Comparison of ENCODE assay signal across 23 cellular contexts in the genomic region with DNA sequence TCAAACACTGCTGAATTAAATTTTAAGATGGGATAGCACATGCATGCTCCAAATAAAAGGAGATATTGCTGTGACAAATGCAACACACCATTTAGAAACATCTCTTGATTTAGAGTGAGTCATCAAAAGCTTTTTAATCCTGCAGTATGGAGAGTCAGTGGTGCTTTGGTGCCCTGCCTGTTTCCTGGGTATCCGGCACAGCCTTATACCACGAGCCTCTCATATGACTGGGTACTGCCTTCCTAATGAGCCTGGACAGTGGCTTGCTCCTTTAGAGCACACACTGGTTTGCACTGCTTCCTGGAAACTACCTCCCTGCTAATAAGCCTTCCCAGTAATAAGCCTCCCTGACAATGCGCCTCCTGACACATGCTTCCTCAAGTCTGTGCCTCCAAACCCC.
A peak's percentile ranks its signal among the peaks of the same experiment; 100 is the strongest.
DNase-seq lines count a peak whose midpoint lies in the region; ATAC-seq and TF ChIP-seq lines count a peak whose summit lies in the region.
"Had no signal": no experiment of that assay in that cellular context is flagged by ENCODE, and none has a peak within 500 bp of the region (broad histone marks: within the 10 kb centered on the region; RNA-seq: fewer than 3 reads in every experiment).

No MANE protein-coding gene starts in this region.

- H3K36me3 ChIP-seq in neural progenitor cell (no peaks in the 10 kb centered on the region), psoas muscle (ENCODE audit: insufficient read depth in 1 of 2, low read depth in 1 of 2) (no peaks in the 10 kb centered on the region)
- H3K36me3 ChIP-seq: HAP-1, right atrium auricular region, thoracic aorta had no signal

- H3K4me3 ChIP-seq in neural progenitor cell (no peak overlapping the region), psoas muscle (no peak overlapping the region)
- H3K4me3 ChIP-seq: HAP-1, hepatocyte, right atrium auricular region, thoracic aorta had no signal

- peaks cover 5% of the 10 kb centered on the region for H3K36me3 Mint-ChIP-seq in stimulated activated memory B cell treated with anti-CD40 and anti-IgM and Interleukin-4, amounts not matched to agents 10 μg/mL and 1 μg/mL and 100 μg/mL, for 72 hours
- H3K36me3 Mint-ChIP-seq in neural progenitor cell: no peaks in the 10 kb centered on the region
- H3K36me3 Mint-ChIP-seq: activated naive CD4-positive, alpha-beta T cell treated with anti-CD3 and anti-CD28 coated beads, Interleukin-2, amount 50 U/mL, for 72 hours; CD8-positive, alpha-beta memory T cell; naive thymus-derived CD4-positive, alpha-beta T cell; WTC11 had no signal

- intact Hi-C loops in Right ventricle myocardium inferior (cut with DNase I) (no loop called here), psoas muscle (cut with DNase I) (no loop called here)

- H3K27ac Mint-ChIP-seq in stimulated activated memory B cell treated with anti-CD40 and anti-IgM and Interleukin-4, amounts not matched to agents 10 μg/mL and 1 μg/mL and 100 μg/mL, for 72 hours: peak overlapping the region; percentile 89
- H3K27ac Mint-ChIP-seq in neural progenitor cell: no peak overlapping the region
- H3K27ac Mint-ChIP-seq: activated naive CD4-positive, alpha-beta T cell treated with anti-CD3 and anti-CD28 coated beads, Interleukin-2, amount 50 U/mL, for 72 hours; CD8-positive, alpha-beta memory T cell; naive thymus-derived CD4-positive, alpha-beta T cell; WTC11 had no signal

- 77 to 83% (median 82%) methylated on average over 3 of the region's 3 CpGs for WGBS in psoas muscle, 3 donors

- H2AFZ ChIP-seq in neural progenitor cell (replicated peaks): no peak overlapping the region
- H2AFZ ChIP-seq: hepatocyte had no signal

- H3K4me2 ChIP-seq in neural progenitor cell: no peak overlapping the region
- H3K4me2 ChIP-seq: hepatocyte had no signal

- H3K27ac ChIP-seq in neural progenitor cell (no peak overlapping the region), psoas muscle (no peak overlapping the region)
- H3K27ac ChIP-seq: hepatocyte, right atrium auricular region, thoracic aorta had no signal

- H3K27me3 ChIP-seq in neural progenitor cell: no peaks in the 10 kb centered on the region
- peaks cover 0 to 4% (median 0%) of the 10 kb centered on the region in 3 donors for H3K27me3 ChIP-seq in psoas muscle (ENCODE audit: insufficient read depth in 3 of 3, low read length in 2 of 3)
- H3K27me3 ChIP-seq: hepatocyte, right atrium auricular region had no signal

- H3K27me3 Mint-ChIP-seq in stimulated activated memory B cell treated with anti-CD40 and anti-IgM and Interleukin-4, amounts not matched to agents 10 μg/mL and 1 μg/mL and 100 μg/mL, for 72 hours: peaks cover 38% of the 10 kb centered on the region
- peaks cover under 1% of the 10 kb centered on the region for H3K27me3 Mint-ChIP-seq in neural progenitor cell (ENCODE audit: insufficient read depth, low read depth)

- no peak overlapping the region for H3K9ac ChIP-seq in neural progenitor cell

- no peak overlapping the region for H3K4me3 Mint-ChIP-seq in stimulated activated memory B cell treated with anti-CD40 and anti-IgM and Interleukin-4, amounts not matched to agents 10 μg/mL and 1 μg/mL and 100 μg/mL, for 72 hours
- H3K4me3 Mint-ChIP-seq in neural progenitor cell: no peak overlapping the region
- H3K4me3 Mint-ChIP-seq: CD8-positive, alpha-beta memory T cell; naive thymus-derived CD4-positive, alpha-beta T cell; WTC11 had no signal

- H4K20me1 ChIP-seq in neural progenitor cell (ENCODE audit: low read depth): no peaks in the 10 kb centered on the region

- DNase-seq in ELR (ENCODE audit: low read depth) (peak; percentile 10), SW480 (ENCODE audit: low spot score) (peak; percentile 1), foreskin melanocyte (peak; percentile 95), neural progenitor cell (ENCODE audit: low spot score) (no peak), Right ventricle myocardium inferior (ENCODE audit: missing footprints) (no peak), psoas muscle (no peak)
- DNase-seq: CD8-positive, alpha-beta memory T cell; dermis blood vessel endothelial cell; DMS79; Karpas-422; naive thymus-derived CD4-positive, alpha-beta T cell; NCI-H187 treated with DMSO at 0.1 percent for 48 hours; stimulated activated CD4-positive, alpha-beta T cell treated with anti-CD3 and anti-CD28 coated beads, Interleukin-4, amount 100 ng/mL, for 24 hours; stimulated activated naive CD8-positive, alpha-beta T cell treated with anti-CD3 and anti-CD28 coated beads, Interleukin-15, Interleukin-2, amounts not matched to agents 100 U/mL and 50 U/mL, for 24 hours; T1000 had no signal

- TF ChIP-seq CTCF in neural progenitor cell (IDR thresholded peaks at IDR 0.05) (no peak), psoas muscle (IDR thresholded peaks at IDR 0.05) (no peak)

- H3K4me1 ChIP-seq in neural progenitor cell: no peaks in the 10 kb centered on the region
- no peaks in the 10 kb centered on the region for H3K4me1 ChIP-seq in psoas muscle
- H3K4me1 ChIP-seq: HAP-1, right atrium auricular region had no signal

- H3K9me3 Mint-ChIP-seq in stimulated activated memory B cell treated with anti-CD40 and anti-IgM and Interleukin-4, amounts not matched to agents 10 μg/mL and 1 μg/mL and 100 μg/mL, for 72 hours: peaks cover 7% of the 10 kb centered on the region
- H3K9me3 Mint-ChIP-seq in neural progenitor cell: no peaks in the 10 kb centered on the region
- H3K9me3 Mint-ChIP-seq: activated naive CD4-positive, alpha-beta T cell treated with anti-CD3 and anti-CD28 coated beads, Interleukin-2, amount 50 U/mL, for 72 hours; CD8-positive, alpha-beta memory T cell; naive thymus-derived CD4-positive, alpha-beta T cell had no signal

- H3F3A ChIP-seq in neural progenitor cell (ENCODE audit: low read depth): no peaks in the 10 kb centered on the region

- H3K4me1 Mint-ChIP-seq in stimulated activated memory B cell treated with anti-CD40 and anti-IgM and Interleukin-4, amounts not matched to agents 10 μg/mL and 1 μg/mL and 100 μg/mL, for 72 hours: peaks cover 23% of the 10 kb centered on the region
- no peaks in the 10 kb centered on the region for H3K4me1 Mint-ChIP-seq in neural progenitor cell
- H3K4me1 Mint-ChIP-seq: CD8-positive, alpha-beta memory T cell; naive thymus-derived CD4-positive, alpha-beta T cell; WTC11 had no signal

- no peak for ATAC-seq in stimulated activated memory B cell treated with anti-CD40 and anti-IgM and Interleukin-4, amounts not matched to agents 10 μg/mL and 1 μg/mL and 100 μg/mL, for 72 hours
- ATAC-seq in Right ventricle myocardium inferior (no peak), psoas muscle (no peak)
- ATAC-seq: activated naive CD4-positive, alpha-beta T cell treated with anti-CD3 and anti-CD28 coated beads, Interleukin-2, amount 50 U/mL, for 72 hours; left lobe of liver; naive thymus-derived CD4-positive, alpha-beta T cell; stimulated activated naive CD8-positive, alpha-beta T cell treated with anti-CD3 and anti-CD28 coated beads, Interleukin-15, Interleukin-2, amounts not matched to agents 100 U/mL and 50 U/mL, for 24 hours; WTC11 had no signal

- H3K79me2 ChIP-seq in neural progenitor cell (ENCODE audit: low read depth): no peaks in the 10 kb centered on the region
- H3K79me2 ChIP-seq: hepatocyte had no signal

- H3K9me3 ChIP-seq in neural progenitor cell (ENCODE audit: low read depth) (no peaks in the 10 kb centered on the region), psoas muscle (no peaks in the 10 kb centered on the region)
- H3K9me3 ChIP-seq: HAP-1, right atrium auricular region, thoracic aorta had no signal

Comparison
In these comparisons a context has a peak if more than half of its experiments do, and no peak if none do; other contexts are left out.
1. DNase-seq: peak in ELR (single experiment), SW480 (single experiment) and foreskin melanocyte (single experiment); none in neural progenitor cell (single experiment), Right ventricle myocardium inferior (single experiment) and psoas muscle (0 of 2).